1 cellular context compared by ENCODE assay signal in the genomic region with DNA sequence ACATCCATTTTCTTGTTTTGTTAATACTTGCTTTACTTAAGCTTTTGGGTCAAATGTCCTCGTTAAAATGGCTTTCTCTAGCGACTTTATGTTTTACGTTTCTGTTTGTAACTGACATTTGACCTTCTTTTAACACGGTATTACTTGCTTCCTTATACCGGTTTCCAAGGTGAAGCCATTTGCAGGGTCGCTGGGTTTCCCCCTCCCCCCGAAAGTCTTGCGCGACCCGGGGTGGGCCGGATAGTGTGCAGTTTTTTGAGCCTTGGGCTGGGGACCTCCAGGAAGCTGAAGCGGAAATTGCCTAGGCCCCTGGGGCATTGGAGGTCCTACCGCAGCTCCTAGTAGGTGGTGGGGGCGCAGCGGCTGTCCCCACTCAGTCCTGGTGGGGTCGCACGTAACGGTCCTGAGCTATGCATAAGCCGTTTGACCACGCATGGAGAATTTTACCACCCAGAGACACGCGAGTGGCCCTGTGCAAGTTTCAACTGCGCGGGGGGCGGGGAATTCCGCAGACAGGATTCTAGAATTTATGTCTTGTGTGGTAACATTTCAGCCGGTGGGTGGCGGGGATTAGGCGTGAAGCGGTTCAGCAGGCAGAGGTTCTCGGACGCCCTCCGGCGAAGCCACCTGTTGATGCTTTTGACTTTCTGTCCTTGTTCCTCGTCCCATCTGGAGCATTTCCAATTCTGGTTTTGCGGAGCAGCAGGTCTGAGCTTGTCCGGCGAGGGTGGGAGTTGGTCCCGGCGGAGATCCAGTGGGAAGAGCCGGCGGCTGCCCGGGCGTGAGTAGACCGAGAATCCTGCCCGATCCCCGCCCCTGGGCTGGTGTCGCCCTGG.
TF ChIP-seq lines count a peak whose summit lies in the region.

No MANE protein-coding gene starts in this region.

TF ChIP-seq in HepG2, 621 proteins besides CTCF, POLR2A, EP300 and RAD21 (continued from another document and continues in another):
- TF ChIP-seq TCF7L2 (IDR thresholded peaks at IDR 0.05; ENCODE audit: low read depth, low read length) (no peak), NFYB (CRISPR knock-in tag; IDR thresholded peaks at IDR 0.05) (no peak), ZNF629 (CRISPR knock-in tag; conservative IDR thresholded peaks at IDR 0.05) (0 out of 2 replicates have a peak, but pooled peaks have one; percentile 36), KMT2A (CRISPR knock-in tag; IDR thresholded peaks at IDR 0.05) (peak; percentile 89), ZNF484 (CRISPR knock-in tag; IDR thresholded peaks at IDR 0.05; ENCODE audit: borderline replicate concordance, low read depth) (no peak), ZNF543 (CRISPR knock-in tag; IDR thresholded peaks at IDR 0.05) (peak; percentile 96), ZSCAN9 (CRISPR knock-in tag; IDR thresholded peaks at IDR 0.05; ENCODE audit: borderline replicate concordance) (peak; percentile 42; the same call in 1 of the 2 replicates), SP4 (CRISPR knock-in tag; IDR thresholded peaks at IDR 0.05) (no peak), ZNF670 (CRISPR knock-in tag; IDR thresholded peaks at IDR 0.05; ENCODE audit: borderline replicate concordance) (no peak), ZNF326 (CRISPR knock-in tag; IDR thresholded peaks at IDR 0.05; ENCODE audit: borderline replicate concordance) (no peak), NFIC (IDR thresholded peaks at IDR 0.05; ENCODE audit: low read length) (0 out of 2 replicates have a peak, but pooled peaks have one; percentile 13), BCL6 (CRISPR knock-in tag; IDR thresholded peaks at IDR 0.05) (no peak; the same call in 1 of the 2 replicates), ZNF747 (CRISPR knock-in tag; IDR thresholded peaks at IDR 0.05; ENCODE audit: borderline replicate concordance) (0 out of 2 replicates have a peak, but pooled peaks have one; percentile 38), ZNF263 (CRISPR knock-in tag; IDR thresholded peaks at IDR 0.05) (peak; percentile 28; the same call in 1 of the 2 replicates), CHD4 (IDR thresholded peaks at IDR 0.05; ENCODE audit: borderline replicate concordance, low read length) (peak; percentile 34; the same call in 1 of the 2 replicates), SALL1 (CRISPR knock-in tag; IDR thresholded peaks at IDR 0.05) (peak; percentile 93), JARID2 (CRISPR knock-in tag; IDR thresholded peaks at IDR 0.05; ENCODE audit: insufficient replicate concordance) (no peak), REL (CRISPR knock-in tag; conservative IDR thresholded peaks at IDR 0.05) (no peak), NBN (conservative IDR thresholded peaks at IDR 0.05) (no peak), FOXK1 (CRISPR knock-in tag; IDR thresholded peaks at IDR 0.05; ENCODE audit: borderline replicate concordance, low read depth) (0 out of 2 replicates have a peak, but pooled peaks have one; percentile 25), ZBTB7B (CRISPR knock-in tag; IDR thresholded peaks at IDR 0.05) (peak; percentile 98), ZNF451 (CRISPR knock-in tag; IDR thresholded peaks at IDR 0.05) (peak; percentile 81), TBX2 (CRISPR knock-in tag; IDR thresholded peaks at IDR 0.05; ENCODE audit: borderline replicate concordance) (peak; percentile 87), ZNF83 (CRISPR knock-in tag; IDR thresholded peaks at IDR 0.05; ENCODE audit: borderline replicate concordance) (0 out of 2 replicates have a peak, but pooled peaks have one; percentile 31), CENPX (CRISPR knock-in tag; IDR thresholded peaks at IDR 0.05) (no peak), ARNTL (CRISPR knock-in tag; IDR thresholded peaks at IDR 0.05) (peak; percentile 92)
- TF ChIP-seq, protein P1, sequence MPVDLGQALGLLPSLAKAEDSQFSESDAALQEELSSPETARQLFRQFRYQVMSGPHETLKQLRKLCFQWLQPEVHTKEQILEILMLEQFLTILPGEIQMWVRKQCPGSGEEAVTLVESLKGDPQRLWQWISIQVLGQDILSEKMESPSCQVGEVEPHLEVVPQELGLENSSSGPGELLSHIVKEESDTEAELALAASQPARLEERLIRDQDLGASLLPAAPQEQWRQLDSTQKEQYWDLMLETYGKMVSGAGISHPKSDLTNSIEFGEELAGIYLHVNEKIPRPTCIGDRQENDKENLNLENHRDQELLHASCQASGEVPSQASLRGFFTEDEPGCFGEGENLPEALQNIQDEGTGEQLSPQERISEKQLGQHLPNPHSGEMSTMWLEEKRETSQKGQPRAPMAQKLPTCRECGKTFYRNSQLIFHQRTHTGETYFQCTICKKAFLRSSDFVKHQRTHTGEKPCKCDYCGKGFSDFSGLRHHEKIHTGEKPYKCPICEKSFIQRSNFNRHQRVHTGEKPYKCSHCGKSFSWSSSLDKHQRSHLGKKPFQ (CRISPR knock-in tag; IDR thresholded peaks at IDR 0.05; ENCODE audit: insufficient replicate concordance) = no peak
- TF ChIP-seq, protein P2, sequence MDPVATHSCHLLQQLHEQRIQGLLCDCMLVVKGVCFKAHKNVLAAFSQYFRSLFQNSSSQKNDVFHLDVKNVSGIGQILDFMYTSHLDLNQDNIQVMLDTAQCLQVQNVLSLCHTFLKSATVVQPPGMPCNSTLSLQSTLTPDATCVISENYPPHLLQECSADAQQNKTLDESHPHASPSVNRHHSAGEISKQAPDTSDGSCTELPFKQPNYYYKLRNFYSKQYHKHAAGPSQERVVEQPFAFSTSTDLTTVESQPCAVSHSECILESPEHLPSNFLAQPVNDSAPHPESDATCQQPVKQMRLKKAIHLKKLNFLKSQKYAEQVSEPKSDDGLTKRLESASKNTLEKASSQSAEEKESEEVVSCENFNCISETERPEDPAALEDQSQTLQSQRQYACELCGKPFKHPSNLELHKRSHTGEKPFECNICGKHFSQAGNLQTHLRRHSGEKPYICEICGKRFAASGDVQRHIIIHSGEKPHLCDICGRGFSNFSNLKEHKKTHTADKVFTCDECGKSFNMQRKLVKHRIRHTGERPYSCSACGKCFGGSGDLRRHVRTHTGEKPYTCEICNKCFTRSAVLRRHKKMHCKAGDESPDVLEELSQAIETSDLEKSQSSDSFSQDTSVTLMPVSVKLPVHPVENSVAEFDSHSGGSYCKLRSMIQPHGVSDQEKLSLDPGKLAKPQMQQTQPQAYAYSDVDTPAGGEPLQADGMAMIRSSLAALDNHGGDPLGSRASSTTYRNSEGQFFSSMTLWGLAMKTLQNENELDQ (CRISPR knock-in tag; IDR thresholded peaks at IDR 0.05; ENCODE audit: borderline replicate concordance) = no peak
- TF ChIP-seq, protein P3, sequence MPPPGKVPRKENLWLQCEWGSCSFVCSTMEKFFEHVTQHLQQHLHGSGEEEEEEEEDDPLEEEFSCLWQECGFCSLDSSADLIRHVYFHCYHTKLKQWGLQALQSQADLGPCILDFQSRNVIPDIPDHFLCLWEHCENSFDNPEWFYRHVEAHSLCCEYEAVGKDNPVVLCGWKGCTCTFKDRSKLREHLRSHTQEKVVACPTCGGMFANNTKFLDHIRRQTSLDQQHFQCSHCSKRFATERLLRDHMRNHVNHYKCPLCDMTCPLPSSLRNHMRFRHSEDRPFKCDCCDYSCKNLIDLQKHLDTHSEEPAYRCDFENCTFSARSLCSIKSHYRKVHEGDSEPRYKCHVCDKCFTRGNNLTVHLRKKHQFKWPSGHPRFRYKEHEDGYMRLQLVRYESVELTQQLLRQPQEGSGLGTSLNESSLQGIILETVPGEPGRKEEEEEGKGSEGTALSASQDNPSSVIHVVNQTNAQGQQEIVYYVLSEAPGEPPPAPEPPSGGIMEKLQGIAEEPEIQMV (CRISPR knock-in tag; IDR thresholded peaks at IDR 0.05; ENCODE audit: low read depth) = peak; percentile 90
- TF ChIP-seq, protein P4, sequence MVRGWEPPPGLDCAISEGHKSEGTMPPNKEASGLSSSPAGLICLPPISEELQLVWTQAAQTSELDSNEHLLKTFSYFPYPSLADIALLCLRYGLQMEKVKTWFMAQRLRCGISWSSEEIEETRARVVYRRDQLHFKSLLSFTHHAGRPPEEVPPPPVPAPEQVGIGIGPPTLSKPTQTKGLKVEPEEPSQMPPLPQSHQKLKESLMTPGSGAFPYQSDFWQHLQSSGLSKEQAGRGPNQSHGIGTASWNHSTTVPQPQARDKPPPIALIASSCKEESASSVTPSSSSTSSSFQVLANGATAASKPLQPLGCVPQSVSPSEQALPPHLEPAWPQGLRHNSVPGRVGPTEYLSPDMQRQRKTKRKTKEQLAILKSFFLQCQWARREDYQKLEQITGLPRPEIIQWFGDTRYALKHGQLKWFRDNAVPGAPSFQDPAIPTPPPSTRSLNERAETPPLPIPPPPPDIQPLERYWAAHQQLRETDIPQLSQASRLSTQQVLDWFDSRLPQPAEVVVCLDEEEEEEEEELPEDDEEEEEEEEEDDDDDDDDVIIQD (CRISPR knock-in tag; IDR thresholded peaks at IDR 0.05; ENCODE audit: low read depth) = peak; percentile 27; the same call in 1 of the 2 replicates
- TF ChIP-seq, protein P5, sequence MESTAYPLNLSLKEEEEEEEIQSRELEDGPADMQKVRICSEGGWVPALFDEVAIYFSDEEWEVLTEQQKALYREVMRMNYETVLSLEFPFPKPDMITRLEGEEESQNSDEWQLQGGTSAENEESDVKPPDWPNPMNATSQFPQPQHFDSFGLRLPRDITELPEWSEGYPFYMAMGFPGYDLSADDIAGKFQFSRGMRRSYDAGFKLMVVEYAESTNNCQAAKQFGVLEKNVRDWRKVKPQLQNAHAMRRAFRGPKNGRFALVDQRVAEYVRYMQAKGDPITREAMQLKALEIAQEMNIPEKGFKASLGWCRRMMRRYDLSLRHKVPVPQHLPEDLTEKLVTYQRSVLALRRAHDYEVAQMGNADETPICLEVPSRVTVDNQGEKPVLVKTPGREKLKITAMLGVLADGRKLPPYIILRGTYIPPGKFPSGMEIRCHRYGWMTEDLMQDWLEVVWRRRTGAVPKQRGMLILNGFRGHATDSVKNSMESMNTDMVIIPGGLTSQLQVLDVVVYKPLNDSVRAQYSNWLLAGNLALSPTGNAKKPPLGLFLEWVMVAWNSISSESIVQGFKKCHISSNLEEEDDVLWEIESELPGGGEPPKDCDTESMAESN (CRISPR knock-in tag; conservative IDR thresholded peaks at IDR 0.05) = peak; percentile 50; the same call in 1 of the 2 replicates
- TF ChIP-seq, protein P6, sequence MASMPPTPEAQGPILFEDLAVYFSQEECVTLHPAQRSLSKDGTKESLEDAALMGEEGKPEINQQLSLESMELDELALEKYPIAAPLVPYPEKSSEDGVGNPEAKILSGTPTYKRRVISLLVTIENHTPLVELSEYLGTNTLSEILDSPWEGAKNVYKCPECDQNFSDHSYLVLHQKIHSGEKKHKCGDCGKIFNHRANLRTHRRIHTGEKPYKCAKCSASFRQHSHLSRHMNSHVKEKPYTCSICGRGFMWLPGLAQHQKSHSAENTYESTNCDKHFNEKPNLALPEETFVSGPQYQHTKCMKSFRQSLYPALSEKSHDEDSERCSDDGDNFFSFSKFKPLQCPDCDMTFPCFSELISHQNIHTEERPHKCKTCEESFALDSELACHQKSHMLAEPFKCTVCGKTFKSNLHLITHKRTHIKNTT (CRISPR knock-in tag; IDR thresholded peaks at IDR 0.05) = no peak
- TF ChIP-seq, protein P7, sequence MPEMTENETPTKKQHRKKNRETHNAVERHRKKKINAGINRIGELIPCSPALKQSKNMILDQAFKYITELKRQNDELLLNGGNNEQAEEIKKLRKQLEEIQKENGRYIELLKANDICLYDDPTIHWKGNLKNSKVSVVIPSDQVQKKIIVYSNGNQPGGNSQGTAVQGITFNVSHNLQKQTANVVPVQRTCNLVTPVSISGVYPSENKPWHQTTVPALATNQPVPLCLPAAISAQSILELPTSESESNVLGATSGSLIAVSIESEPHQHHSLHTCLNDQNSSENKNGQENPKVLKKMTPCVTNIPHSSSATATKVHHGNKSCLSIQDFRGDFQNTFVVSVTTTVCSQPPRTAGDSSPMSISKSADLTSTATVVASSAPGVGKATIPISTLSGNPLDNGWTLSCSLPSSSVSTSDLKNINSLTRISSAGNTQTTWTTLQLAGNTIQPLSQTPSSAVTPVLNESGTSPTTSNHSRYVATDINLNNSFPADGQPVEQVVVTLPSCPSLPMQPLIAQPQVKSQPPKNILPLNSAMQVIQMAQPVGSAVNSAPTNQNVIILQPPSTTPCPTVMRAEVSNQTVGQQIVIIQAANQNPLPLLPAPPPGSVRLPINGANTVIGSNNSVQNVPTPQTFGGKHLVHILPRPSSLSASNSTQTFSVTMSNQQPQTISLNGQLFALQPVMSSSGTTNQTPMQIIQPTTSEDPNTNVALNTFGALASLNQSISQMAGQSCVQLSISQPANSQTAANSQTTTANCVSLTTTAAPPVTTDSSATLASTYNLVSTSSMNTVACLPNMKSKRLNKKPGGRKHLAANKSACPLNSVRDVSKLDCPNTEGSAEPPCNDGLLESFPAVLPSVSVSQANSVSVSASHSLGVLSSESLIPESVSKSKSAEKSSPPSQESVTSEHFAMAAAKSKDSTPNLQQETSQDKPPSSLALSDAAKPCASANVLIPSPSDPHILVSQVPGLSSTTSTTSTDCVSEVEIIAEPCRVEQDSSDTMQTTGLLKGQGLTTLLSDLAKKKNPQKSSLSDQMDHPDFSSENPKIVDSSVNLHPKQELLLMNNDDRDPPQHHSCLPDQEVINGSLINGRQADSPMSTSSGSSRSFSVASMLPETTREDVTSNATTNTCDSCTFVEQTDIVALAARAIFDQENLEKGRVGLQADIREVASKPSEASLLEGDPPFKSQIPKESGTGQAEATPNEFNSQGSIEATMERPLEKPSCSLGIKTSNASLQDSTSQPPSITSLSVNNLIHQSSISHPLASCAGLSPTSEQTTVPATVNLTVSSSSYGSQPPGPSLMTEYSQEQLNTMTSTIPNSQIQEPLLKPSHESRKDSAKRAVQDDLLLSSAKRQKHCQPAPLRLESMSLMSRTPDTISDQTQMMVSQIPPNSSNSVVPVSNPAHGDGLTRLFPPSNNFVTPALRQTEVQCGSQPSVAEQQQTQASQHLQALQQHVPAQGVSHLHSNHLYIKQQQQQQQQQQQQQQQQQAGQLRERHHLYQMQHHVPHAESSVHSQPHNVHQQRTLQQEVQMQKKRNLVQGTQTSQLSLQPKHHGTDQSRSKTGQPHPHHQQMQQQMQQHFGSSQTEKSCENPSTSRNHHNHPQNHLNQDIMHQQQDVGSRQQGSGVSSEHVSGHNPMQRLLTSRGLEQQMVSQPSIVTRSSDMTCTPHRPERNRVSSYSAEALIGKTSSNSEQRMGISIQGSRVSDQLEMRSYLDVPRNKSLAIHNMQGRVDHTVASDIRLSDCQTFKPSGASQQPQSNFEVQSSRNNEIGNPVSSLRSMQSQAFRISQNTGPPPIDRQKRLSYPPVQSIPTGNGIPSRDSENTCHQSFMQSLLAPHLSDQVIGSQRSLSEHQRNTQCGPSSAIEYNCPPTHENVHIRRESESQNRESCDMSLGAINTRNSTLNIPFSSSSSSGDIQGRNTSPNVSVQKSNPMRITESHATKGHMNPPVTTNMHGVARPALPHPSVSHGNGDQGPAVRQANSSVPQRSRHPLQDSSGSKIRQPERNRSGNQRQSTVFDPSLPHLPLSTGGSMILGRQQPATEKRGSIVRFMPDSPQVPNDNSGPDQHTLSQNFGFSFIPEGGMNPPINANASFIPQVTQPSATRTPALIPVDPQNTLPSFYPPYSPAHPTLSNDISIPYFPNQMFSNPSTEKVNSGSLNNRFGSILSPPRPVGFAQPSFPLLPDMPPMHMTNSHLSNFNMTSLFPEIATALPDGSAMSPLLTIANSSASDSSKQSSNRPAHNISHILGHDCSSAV (CRISPR knock-in tag; IDR thresholded peaks at IDR 0.05; ENCODE audit: borderline replicate concordance) = peak; percentile 59; the same call in 1 of the 2 replicates
